In the genomic region with DNA sequence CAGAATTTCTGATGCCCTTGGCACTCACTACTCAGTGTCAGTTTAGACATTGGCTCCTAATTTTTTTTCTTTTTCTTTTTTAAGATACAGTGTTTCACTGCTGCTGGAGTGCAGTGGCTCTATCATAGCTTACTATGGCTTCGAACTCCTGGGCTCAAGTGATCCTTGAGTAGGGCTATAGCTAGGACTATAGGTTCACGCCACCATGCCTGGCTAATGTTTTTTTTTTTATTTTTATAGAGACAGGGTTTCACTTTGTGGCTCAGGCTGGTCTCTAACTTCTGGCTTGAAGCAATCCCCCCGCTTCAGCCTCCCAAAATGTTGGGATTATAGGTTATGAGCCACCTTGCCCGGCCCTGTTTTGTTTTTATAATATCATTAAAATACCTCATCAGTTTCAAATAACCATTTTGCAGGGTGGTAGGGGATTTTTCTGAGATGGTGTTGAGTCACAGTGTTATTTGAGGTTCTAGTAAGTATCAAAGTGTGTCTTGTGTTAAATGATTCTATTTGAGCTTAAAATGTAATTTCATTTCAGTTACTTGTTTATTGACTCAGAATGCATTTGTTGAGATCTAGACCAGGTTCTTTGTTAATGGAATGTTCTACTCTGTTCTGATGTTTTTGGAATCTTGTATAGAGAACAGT, we compare ENCODE assay signal across 12 cellular contexts. TPM values are rescaled to one million over a fixed set of nuclear protein-coding genes. Genes with fewer than 3 reads are reported as not detected.
DNase-seq lines count a peak whose midpoint lies in the region; ATAC-seq and TF ChIP-seq lines count a peak whose summit lies in the region.
"Had no signal": no experiment of that assay in that cellular context is flagged by ENCODE, and none has a peak within 500 bp of the region (broad histone marks: within the 10 kb centered on the region; RNA-seq: fewer than 3 reads in every experiment).

No MANE protein-coding gene starts in this region.

- WGBS in mammary epithelial cell (ENCODE audit: low coverage, missing lambda C conversion rate) = 81% methylated on average over 4 of the region's 4 CpGs

- no peak overlapping the region for H3K4me3 Mint-ChIP-seq in GM23338
- no peak overlapping the region for H3K4me3 Mint-ChIP-seq in osteocyte (ENCODE audit: unreplicated experiment)
- H3K4me3 Mint-ChIP-seq: CD8-positive, alpha-beta memory T cell; naive thymus-derived CD4-positive, alpha-beta T cell; T-helper 1 cell treated with Interleukin-12 subunit alpha and Interleukin-12 subunit beta and Interleukin-4 antibody, amounts not matched to agents 30 μg/mL and 1 μg/mL, for 36 hours had no signal

- H3K27me3 Mint-ChIP-seq in GM23338 (ENCODE audit: insufficient read depth, low read depth, poor library complexity) (peaks cover 4% of the 10 kb centered on the region), osteocyte (ENCODE audit: unreplicated experiment) (no peaks in the 10 kb centered on the region)
- H3K27me3 Mint-ChIP-seq: CD8-positive, alpha-beta memory T cell had no signal

- no peaks in the 10 kb centered on the region for H3K9me3 Mint-ChIP-seq in GM23338
- H3K9me3 Mint-ChIP-seq in osteocyte (ENCODE audit: unreplicated experiment) = peaks cover 4% of the 10 kb centered on the region
- H3K9me3 Mint-ChIP-seq: CD8-positive, alpha-beta memory T cell; naive thymus-derived CD4-positive, alpha-beta T cell; T-helper 1 cell treated with Interleukin-12 subunit alpha and Interleukin-12 subunit beta and Interleukin-4 antibody, amounts not matched to agents 30 μg/mL and 1 μg/mL, for 36 hours had no signal

- H3K36me3 Mint-ChIP-seq in GM23338 (ENCODE audit: low read depth) (peaks cover 22% of the 10 kb centered on the region), osteocyte (ENCODE audit: unreplicated experiment) (peaks cover 21% of the 10 kb centered on the region)

- peaks cover 43% of the 10 kb centered on the region for H4K20me1 ChIP-seq in GM23338 (replicated peaks; ENCODE audit: insufficient read depth)
- no peaks in the 10 kb centered on the region for H4K20me1 ChIP-seq in mammary epithelial cell (ENCODE audit: insufficient read depth, low read length)

- H3K9me3 ChIP-seq in mammary epithelial cell (replicated peaks; ENCODE audit: insufficient read depth, low read length) = no peaks in the 10 kb centered on the region

- H3K4me1 ChIP-seq in GM23338 (ENCODE audit: insufficient read depth) (peaks cover 36% of the 10 kb centered on the region), mammary epithelial cell (ENCODE audit: insufficient read depth, low read length) (peaks cover 30% of the 10 kb centered on the region)

- ATAC-seq in GM23338 = no peak
- ATAC-seq: naive thymus-derived CD4-positive, alpha-beta T cell had no signal

- no peak overlapping the region for H3K27ac Mint-ChIP-seq in GM23338
- peak overlapping the region; percentile 60 for H3K27ac Mint-ChIP-seq in osteocyte (ENCODE audit: unreplicated experiment)
- H3K27ac Mint-ChIP-seq: T-helper 1 cell treated with Interleukin-12 subunit alpha and Interleukin-12 subunit beta and Interleukin-4 antibody, amounts not matched to agents 30 μg/mL and 1 μg/mL, for 36 hours had no signal

- H3K27me3 ChIP-seq in GM23338 (ENCODE audit: insufficient read depth) = no peaks in the 10 kb centered on the region
- no peaks in the 10 kb centered on the region for H3K27me3 ChIP-seq in mammary epithelial cell (ENCODE audit: insufficient read depth, low read length)

- CTCF ChIA-PET in mammary epithelial cell (lab: Charles Lee; ENCODE audit: low non-redundant PET) = no interaction called here
- CTCF ChIA-PET in GM10248 (lab: Yijun Ruan, JAX) = interaction anchor here (1.3 to 1.5 kb wide), 2 partner anchors 42 to 50 kb away, joined by 3 read pairs; no protein-coding TSS in a partner anchor

- H3K9me2 ChIP-seq in GM23338 (ENCODE audit: insufficient read depth) = no peaks in the 10 kb centered on the region

- DNase-seq in ELR (ENCODE audit: low read depth) (peak; percentile 24), GM23338 (ENCODE audit: low spot score) (no peak), mammary epithelial cell (peak; percentile 69), osteocyte (ENCODE audit: extremely low spot score, unreplicated experiment) (no peak), OCI-M2 (lab: John Stamatoyannopoulos, UW; ENCODE audit: unreplicated experiment) (no peak), GM10248 (ENCODE audit: extremely low spot score) (no peak), activated gamma-delta T cell (lab: John Stamatoyannopoulos, UW) (no peak)
- DNase-seq: CD8-positive, alpha-beta memory T cell; foreskin fibroblast; kidney glomerular epithelial cell; naive thymus-derived CD4-positive, alpha-beta T cell had no signal

- no peaks in the 10 kb centered on the region for H3F3A ChIP-seq in GM23338 (replicated peaks; ENCODE audit: low read depth)

- in situ Hi-C loops in mammary epithelial cell (cut with MboI; ENCODE audit: low sequenced_read_pairs in 2 of 2) = no loop called here

- H3K79me2 ChIP-seq in GM23338 (replicated peaks; ENCODE audit: insufficient read depth) (peaks cover 100% of the 10 kb centered on the region), mammary epithelial cell (ENCODE audit: insufficient read depth, low read length) (peaks cover 99% of the 10 kb centered on the region)

- TF ChIP-seq CTCF in GM23338 (conservative IDR thresholded peaks at IDR 0.05; ENCODE audit: low read depth in 2 of 2) = no peak
- TF ChIP-seq CTCF in mammary epithelial cell (conservative IDR thresholded peaks at IDR 0.05 in 1 of 2, IDR thresholded peaks at IDR 0.05 in 1 of 2; ENCODE audit: extremely low read depth in 1 of 2, insufficient read depth in 1 of 2, low read depth in 1 of 2, low read length in 2 of 2) = no peak
- TF ChIP-seq CTCF in osteocyte (IDR thresholded peaks at IDR 0.05) = no peak
- TF ChIP-seq CTCF in GM10248 (IDR thresholded peaks at IDR 0.05; ENCODE audit: control extremely low read depth, extremely low read depth, low read depth, missing control alignments) = no peak

- no peak overlapping the region for H3K4me3 ChIP-seq in GM23338
- no peak overlapping the region for H3K4me3 ChIP-seq in mammary epithelial cell (replicated peaks in 1 of 3; ENCODE audit: insufficient read depth in 1 of 3, low read depth in 2 of 3, low read length in 3 of 3)

- H3K4me2 ChIP-seq in GM23338 = 0 out of 2 replicates have a peak overlapping the region, but pooled peaks have one; percentile 3
- peak overlapping the region; percentile 60 for H3K4me2 ChIP-seq in mammary epithelial cell (ENCODE audit: insufficient read depth, low read depth, low read length)

- intact Hi-C loops in mammary epithelial cell (cut with micrococcal nuclease) = no loop called here

- H3K36me3 ChIP-seq in GM23338 (ENCODE audit: insufficient read depth) (no peaks in the 10 kb centered on the region), mammary epithelial cell (ENCODE audit: insufficient read depth, low read length) (peaks cover 2% of the 10 kb centered on the region)

- no TSS peak for BruUV-seq in mammary epithelial cell (replicated peaks; lab: Mats Ljungman, UMichigan)

- H3K4me1 Mint-ChIP-seq in GM23338 (peaks cover 42% of the 10 kb centered on the region), osteocyte (ENCODE audit: unreplicated experiment) (peaks cover 70% of the 10 kb centered on the region)

- dilution Hi-C loops in mammary epithelial cell (cut with HindIII; ENCODE audit: low sequenced_read_pairs) = no loop called here

- no peak overlapping the region for H3K9ac ChIP-seq in mammary epithelial cell (ENCODE audit: insufficient read depth, low read length)

- POLR2A ChIA-PET in GM10248 (lab: Yijun Ruan, JAX) = no interaction called here

- H3K27ac ChIP-seq in GM23338 (ENCODE audit: low read depth) (no peak overlapping the region), mammary epithelial cell (ENCODE audit: insufficient read depth, low read depth, low read length) (peak overlapping the region; percentile 30)

- H2AFZ ChIP-seq in GM23338 (no peak overlapping the region), mammary epithelial cell (ENCODE audit: low read depth, low read length) (no peak overlapping the region)

TF ChIP-seq in GM23338, 12 proteins besides CTCF, POLR2A, EP300 and RAD21 (continues in another document):
- TF ChIP-seq JUNB (IDR thresholded peaks at IDR 0.05; ENCODE audit: unreplicated experiment) = no peak
- no peak for TF ChIP-seq ZNF114 (CRISPR knock-in tag; IDR thresholded peaks at IDR 0.05)
- no peak for TF ChIP-seq ZNF331 (CRISPR knock-in tag; IDR thresholded peaks at IDR 0.05; ENCODE audit: low read depth)
- no peak for TF ChIP-seq POLR2AphosphoS5 (IDR thresholded peaks at IDR 0.05; ENCODE audit: low read depth)
- no peak for TF ChIP-seq EZH2phosphoT487 (IDR thresholded peaks at IDR 0.05; ENCODE audit: unreplicated experiment)
- TF ChIP-seq STAT1 (IDR thresholded peaks at IDR 0.05; ENCODE audit: unreplicated experiment) = no peak
- TF ChIP-seq, protein P1, sequence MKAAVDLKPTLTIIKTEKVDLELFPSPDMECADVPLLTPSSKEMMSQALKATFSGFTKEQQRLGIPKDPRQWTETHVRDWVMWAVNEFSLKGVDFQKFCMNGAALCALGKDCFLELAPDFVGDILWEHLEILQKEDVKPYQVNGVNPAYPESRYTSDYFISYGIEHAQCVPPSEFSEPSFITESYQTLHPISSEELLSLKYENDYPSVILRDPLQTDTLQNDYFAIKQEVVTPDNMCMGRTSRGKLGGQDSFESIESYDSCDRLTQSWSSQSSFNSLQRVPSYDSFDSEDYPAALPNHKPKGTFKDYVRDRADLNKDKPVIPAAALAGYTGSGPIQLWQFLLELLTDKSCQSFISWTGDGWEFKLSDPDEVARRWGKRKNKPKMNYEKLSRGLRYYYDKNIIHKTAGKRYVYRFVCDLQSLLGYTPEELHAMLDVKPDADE (IDR thresholded peaks at IDR 0.05) = no peak
- no peak for TF ChIP-seq CREB1 (CRISPR knock-in tag; IDR thresholded peaks at IDR 0.05; ENCODE audit: low read depth)

RNA-seq across cellular contexts. Expression of a gene that starts 7.0 kb away (rescaled TPM):
- total RNA-seq in GM23338 (2014; rRNA removed; shearing (Covaris generic)) = 45.0 and 55.4 TPM in 2 replicates
- polyA plus RNA-seq in GM23338 (2016; fragmentation: Nextera tagmentation; extraction: Ambion mirVana) (17.8 and 19.1 TPM in 2 replicates), mammary epithelial cell (12.0 TPM)
- total RNA-seq in mammary epithelial cell (100 to 1,000 TPM; 161 to 200 TPM), osteocyte (224 and 240 TPM in 2 replicates)
- 109 TPM for polyA minus RNA-seq in mammary epithelial cell

Comparison
In these comparisons a context has a peak if more than half of its experiments do, and no peak if none do; other contexts are left out.
1. DNase-seq: peak in ELR (single experiment) and mammary epithelial cell (single experiment); none in GM23338 (single experiment), osteocyte (single experiment), OCI-M2 (single experiment), GM10248 (single experiment) and activated gamma-delta T cell (single experiment).